Comparison of ENCODE assay signal across 9 cellular contexts in the genomic region with DNA sequence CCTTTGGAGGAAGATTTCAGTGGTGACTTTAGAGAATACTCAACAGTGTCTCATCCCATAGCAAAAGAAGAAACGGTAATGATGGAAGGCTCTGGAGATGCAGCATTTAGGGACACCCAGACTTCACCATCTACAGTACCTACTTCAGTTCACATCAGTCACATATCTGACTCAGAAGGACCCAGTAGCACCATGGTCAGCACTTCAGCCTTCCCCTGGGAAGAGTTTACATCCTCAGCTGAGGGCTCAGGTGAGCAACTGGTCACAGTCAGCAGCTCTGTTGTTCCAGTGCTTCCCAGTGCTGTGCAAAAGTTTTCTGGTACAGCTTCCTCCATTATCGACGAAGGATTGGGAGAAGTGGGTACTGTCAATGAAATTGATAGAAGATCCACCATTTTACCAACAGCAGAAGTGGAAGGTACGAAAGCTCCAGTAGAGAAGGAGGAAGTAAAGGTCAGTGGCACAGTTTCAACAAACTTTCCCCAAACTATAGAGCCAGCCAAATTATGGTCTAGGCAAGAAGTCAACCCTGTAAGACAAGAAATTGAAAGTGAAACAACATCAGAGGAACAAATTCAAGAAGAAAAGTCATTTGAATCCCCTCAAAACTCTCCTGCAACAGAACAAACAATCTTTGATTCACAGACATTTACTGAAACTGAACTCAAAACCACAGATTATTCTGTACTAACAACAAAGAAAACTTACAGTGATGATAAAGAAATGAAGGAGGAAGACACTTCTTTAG.
DNase-seq lines count a peak whose midpoint lies in the region; ATAC-seq, FAIRE-seq and TF ChIP-seq lines count a peak whose summit lies in the region.
"Had no signal": no experiment of that assay in that cellular context is flagged by ENCODE, and none has a peak within 500 bp of the region (broad histone marks: within the 10 kb centered on the region; RNA-seq: fewer than 3 reads in every experiment).

No MANE protein-coding gene starts in this region.

- no peak for TF ChIP-seq CTCF in activated CD8-positive, alpha-beta T cell treated with anti-CD3 and anti-CD28 coated beads for 36 hours (IDR thresholded peaks at IDR 0.05)

- no peak overlapping the region for H3K27ac Mint-ChIP-seq in activated CD8-positive, alpha-beta T cell treated with anti-CD3 and anti-CD28 coated beads for 36 hours

- no peaks in the 10 kb centered on the region for H3K36me3 Mint-ChIP-seq in activated CD8-positive, alpha-beta T cell treated with anti-CD3 and anti-CD28 coated beads for 36 hours (ENCODE audit: low read depth)

- DNase-seq in GM18507 (ENCODE audit: extremely low spot score, insufficient read length, low read depth) = no peak
- no peak for DNase-seq in activated CD8-positive, alpha-beta T cell treated with anti-CD3 and anti-CD28 coated beads for 36 hours
- DNase-seq in NCI-H2196 treated with DMSO at 0.1 percent for 48 hours (lab: John Stamatoyannopoulos, UW; ENCODE audit: unreplicated experiment) = no peak
- DNase-seq in A172 (ENCODE audit: low spot score) = no peak
- no peak for DNase-seq in urothelium cell line (ENCODE audit: low spot score)
- no peak for DNase-seq in HuH-7 (ENCODE audit: low spot score)
- DNase-seq: PC-9 had no signal

- intact Hi-C loops in activated CD8-positive, alpha-beta T cell treated with anti-CD3 and anti-CD28 coated beads for 36 hours (cut with micrococcal nuclease) = no loop called here

- CTCF ChIA-PET in activated CD8-positive, alpha-beta T cell treated with anti-CD3 and anti-CD28 coated beads for 36 hours (lab: Charles Lee) = no interaction called here

- FAIRE-seq in GM18507 (lab: Jason Lieb, UNC) (peak; percentile 64), urothelium cell line (lab: Jason Lieb, UNC) (no peak)

- H3K4me3 Mint-ChIP-seq in activated CD8-positive, alpha-beta T cell treated with anti-CD3 and anti-CD28 coated beads for 36 hours = no peak overlapping the region

- peaks cover 9% of the 10 kb centered on the region for H3K4me1 Mint-ChIP-seq in activated CD8-positive, alpha-beta T cell treated with anti-CD3 and anti-CD28 coated beads for 36 hours (ENCODE audit: low read depth)

- POLR2A ChIA-PET in activated CD8-positive, alpha-beta T cell treated with anti-CD3 and anti-CD28 coated beads for 36 hours (lab: Charles Lee) = no interaction called here

- H3K27me3 Mint-ChIP-seq in activated CD8-positive, alpha-beta T cell treated with anti-CD3 and anti-CD28 coated beads for 36 hours = peaks cover 3% of the 10 kb centered on the region

- H3K9me3 Mint-ChIP-seq in activated CD8-positive, alpha-beta T cell treated with anti-CD3 and anti-CD28 coated beads for 36 hours = no peaks in the 10 kb centered on the region

- ATAC-seq in GM21381 (IDR thresholded peaks at IDR 0.05; ENCODE audit: unreplicated experiment) (peak; percentile 80), HG03103 (IDR thresholded peaks at IDR 0.05; ENCODE audit: low read depth, unreplicated experiment) (peak; percentile 72)
- ATAC-seq in activated CD8-positive, alpha-beta T cell treated with anti-CD3 and anti-CD28 coated beads for 36 hours = peak; percentile 62
